2 cellular contexts compared by ENCODE assay signal in genomic region chr17:21061158-21061835, GRCh38.
TF ChIP-seq lines count a peak whose summit lies in the region.

No MANE protein-coding gene starts in this region.

TF ChIP-seq in A549, 52 proteins besides CTCF, POLR2A, EP300 and RAD21 (continued from another document):
- TF ChIP-seq BHLHE40 (IDR thresholded peaks at IDR 0.05; ENCODE audit: low read depth, low read length) (no peak), ATOH8 (CRISPR knock-in tag; IDR thresholded peaks at IDR 0.05; ENCODE audit: low read depth) (no peak), BCL3 (IDR thresholded peaks at IDR 0.05) (no peak), RCOR1 (IDR thresholded peaks at IDR 0.05; ENCODE audit: low read depth, low read length) (no peak), JUNB (IDR thresholded peaks at IDR 0.05) (no peak)
TF ChIP-seq in A549: peak in this region for 0.

TF ChIP-seq in WTC11, 78 proteins besides CTCF, POLR2A, EP300 and RAD21 (continued from another document):
- no peak for TF ChIP-seq E2F1 (CRISPR knock-in tag; IDR thresholded peaks at IDR 0.05)
- TF ChIP-seq MYBL2 (CRISPR knock-in tag; IDR thresholded peaks at IDR 0.05), result no peak
- no peak for TF ChIP-seq NFYB (CRISPR knock-in tag; conservative IDR thresholded peaks at IDR 0.05; ENCODE audit: low read depth)
- no peak for TF ChIP-seq SP1 (CRISPR knock-in tag; conservative IDR thresholded peaks at IDR 0.05)
- no peak for TF ChIP-seq ZNF317 (CRISPR knock-in tag; IDR thresholded peaks at IDR 0.05; ENCODE audit: borderline replicate concordance, low read depth)
- no peak for TF ChIP-seq TCF7 (CRISPR knock-in tag; IDR thresholded peaks at IDR 0.05; ENCODE audit: low read depth)
- no peak for TF ChIP-seq JUN (CRISPR knock-in tag; IDR thresholded peaks at IDR 0.05)
- TF ChIP-seq PRRX2 (CRISPR knock-in tag; IDR thresholded peaks at IDR 0.05), result no peak
- TF ChIP-seq USF1 (CRISPR knock-in tag; IDR thresholded peaks at IDR 0.05), result no peak
- TF ChIP-seq ZNF532 (CRISPR knock-in tag; IDR thresholded peaks at IDR 0.05; ENCODE audit: borderline replicate concordance), result no peak
- no peak for TF ChIP-seq ZNF219 (CRISPR knock-in tag; IDR thresholded peaks at IDR 0.05; ENCODE audit: borderline replicate concordance)
- TF ChIP-seq ELF4 (CRISPR knock-in tag; IDR thresholded peaks at IDR 0.05; ENCODE audit: low read depth), result no peak
- TF ChIP-seq KAT7 (CRISPR knock-in tag; IDR thresholded peaks at IDR 0.05; ENCODE audit: borderline replicate concordance), result no peak
